ENCODE assay signal across 34 cellular contexts in genomic region chr13:64849174-64849573, GRCh38.
"Had no signal": no experiment of that assay in that cellular context is flagged by ENCODE, and none has a peak within 500 bp of the region (broad histone marks: within the 10 kb centered on the region; RNA-seq: fewer than 3 reads in every experiment).

No MANE protein-coding gene starts in this region.

- ATAC-seq: activated CD8-positive, alpha-beta memory T cell treated with anti-CD3 and anti-CD28 coated beads, Interleukin-2, amount 10 ng/mL, durations not matched to agents 7 days and 5 days; activated naive CD8-positive, alpha-beta T cell treated with anti-CD3 and anti-CD28 coated beads, Interleukin-2, amount 50 U/mL, for 24 hours; Right ventricle myocardium inferior; SK-N-SH treated with all-trans-retinoic acid at 6 μM for 48 hours had no signal

- H3K4me3 Mint-ChIP-seq: activated CD4-positive, alpha-beta memory T cell treated with anti-CD3 and anti-CD28 coated beads, Interleukin-2, amount 10 ng/mL, durations not matched to agents 7 days and 5 days; activated CD8-positive, alpha-beta memory T cell treated with anti-CD3 and anti-CD28 coated beads, Interleukin-2, amount 10 ng/mL, durations not matched to agents 7 days and 5 days; activated naive CD4-positive, alpha-beta T cell treated with anti-CD3 and anti-CD28 coated beads, Interleukin-2, amount 10 ng/mL, durations not matched to agents 7 days and 5 days; activated naive CD8-positive, alpha-beta T cell; activated naive CD8-positive, alpha-beta T cell treated with anti-CD3 and anti-CD28 coated beads, Interleukin-2, amount 50 U/mL, for 24 hours had no signal

- H3K36me3 ChIP-seq: MG63, WERI-Rb-1 had no signal

- H3K36me3 Mint-ChIP-seq: activated CD8-positive, alpha-beta memory T cell treated with anti-CD3 and anti-CD28 coated beads, Interleukin-2, amount 10 ng/mL, durations not matched to agents 7 days and 5 days; activated naive CD4-positive, alpha-beta T cell treated with anti-CD3 and anti-CD28 coated beads, Interleukin-2, amount 10 ng/mL, durations not matched to agents 7 days and 5 days; activated naive CD8-positive, alpha-beta T cell had no signal

- H3K9me3 Mint-ChIP-seq: activated naive CD4-positive, alpha-beta T cell treated with anti-CD3 and anti-CD28 coated beads, Interleukin-2, amount 10 ng/mL, durations not matched to agents 7 days and 5 days had no signal

- H3K4me1 Mint-ChIP-seq: activated CD4-positive, alpha-beta memory T cell treated with anti-CD3 and anti-CD28 coated beads, Interleukin-2, amount 10 ng/mL, durations not matched to agents 7 days and 5 days; activated CD8-positive, alpha-beta memory T cell treated with anti-CD3 and anti-CD28 coated beads, Interleukin-2, amount 10 ng/mL, durations not matched to agents 7 days and 5 days; activated naive CD4-positive, alpha-beta T cell treated with anti-CD3 and anti-CD28 coated beads, Interleukin-2, amount 10 ng/mL, durations not matched to agents 7 days and 5 days; activated naive CD8-positive, alpha-beta T cell treated with anti-CD3 and anti-CD28 coated beads, Interleukin-2, amount 50 U/mL, for 24 hours had no signal

- H3K27me3 ChIP-seq: MG63 had no signal

- DNase-seq: activated CD4-positive, alpha-beta memory T cell treated with anti-CD3 and anti-CD28 coated beads, Interleukin-2, amount 10 ng/mL, durations not matched to agents 7 days and 5 days; activated CD4-positive, alpha-beta T cell treated with anti-CD3 and anti-CD28 coated beads for 1 hour; activated CD4-positive, alpha-beta T cell treated with anti-CD3 and anti-CD28 coated beads for 48 hours; activated CD4-positive, CD25-positive, alpha-beta regulatory T cell; activated CD8-positive, alpha-beta memory T cell treated with anti-CD3 and anti-CD28 coated beads for 24 hours; activated CD8-positive, alpha-beta memory T cell treated with anti-CD3 and anti-CD28 coated beads, Interleukin-2, amount 10 ng/mL, durations not matched to agents 7 days and 5 days; activated CD8-positive, alpha-beta memory T cell treated with anti-CD3 and anti-CD28 coated beads, Interleukin-2, amount 50 U/mL, for 48 hours; activated effector memory CD4-positive, alpha-beta T cell treated with Interleukin-2 at 50 U/mL for 16 hours; activated naive CD4-positive, alpha-beta T cell treated with anti-CD3 and anti-CD28 coated beads, Interleukin-2, amount 10 ng/mL, durations not matched to agents 7 days and 5 days; activated naive CD8-positive, alpha-beta T cell treated with anti-CD3 and anti-CD28 coated beads, Interleukin-2, amount 50 U/mL, for 24 hours; activated T-cell treated with anti-CD3 and anti-CD28 coated beads, Interleukin-2, amount 50 U/mL, for 48 hours; amniotic stem cell; aorta; MG63; NCI-H1048; NCI-H1105 treated with DMSO at 0.1 percent for 48 hours; NCI-H1436; NCI-H1694; NCI-H1930; NCI-H345; NCI-H524 treated with DMSO at 0.1 percent for 48 hours; NCI-H748 treated with DMSO at 0.1 percent for 48 hours; NK-92 treated with Interleukin-12 subunit alpha and Interleukin-12 subunit beta, amount 100 ng/mL, for 24 hours; PC-9; SIG-M5; SW 1271; T-helper 1 cell; T-helper 2 cell; T-helper 9 cell; WERI-Rb-1 had no signal

- H3K27ac Mint-ChIP-seq: activated CD4-positive, alpha-beta memory T cell treated with anti-CD3 and anti-CD28 coated beads, Interleukin-2, amount 10 ng/mL, durations not matched to agents 7 days and 5 days; activated CD8-positive, alpha-beta memory T cell treated with anti-CD3 and anti-CD28 coated beads, Interleukin-2, amount 10 ng/mL, durations not matched to agents 7 days and 5 days; activated naive CD4-positive, alpha-beta T cell treated with anti-CD3 and anti-CD28 coated beads, Interleukin-2, amount 10 ng/mL, durations not matched to agents 7 days and 5 days; activated naive CD8-positive, alpha-beta T cell; activated naive CD8-positive, alpha-beta T cell treated with anti-CD3 and anti-CD28 coated beads, Interleukin-2, amount 50 U/mL, for 24 hours had no signal

- H3K27ac ChIP-seq: PC-9, RWPE1, WERI-Rb-1 had no signal

- H3K4me3 ChIP-seq: MG63, PC-9 had no signal

- H2AFZ ChIP-seq: PC-9 had no signal

- H3K27me3 Mint-ChIP-seq: activated CD4-positive, alpha-beta memory T cell treated with anti-CD3 and anti-CD28 coated beads, Interleukin-2, amount 10 ng/mL, durations not matched to agents 7 days and 5 days; activated CD8-positive, alpha-beta memory T cell treated with anti-CD3 and anti-CD28 coated beads, Interleukin-2, amount 10 ng/mL, durations not matched to agents 7 days and 5 days; activated naive CD4-positive, alpha-beta T cell treated with anti-CD3 and anti-CD28 coated beads, Interleukin-2, amount 10 ng/mL, durations not matched to agents 7 days and 5 days; activated naive CD8-positive, alpha-beta T cell; activated naive CD8-positive, alpha-beta T cell treated with anti-CD3 and anti-CD28 coated beads, Interleukin-2, amount 50 U/mL, for 24 hours had no signal

- H3K9me3 ChIP-seq: MG63 had no signal

- H3K4me2 ChIP-seq: PC-9 had no signal
